ENCODE assay signal across 19 cellular contexts in genomic region chr16:66289051-66289680, GRCh38.
"Had no signal": no experiment of that assay in that cellular context is flagged by ENCODE, and none has a peak within 500 bp of the region (broad histone marks: within the 10 kb centered on the region; RNA-seq: fewer than 3 reads in every experiment).

No MANE protein-coding gene starts in this region.

- H3K4me1 Mint-ChIP-seq: activated CD4-positive, alpha-beta T cell treated with anti-CD3 and anti-CD28 coated beads, Interleukin-2, amount 10 ng/mL, durations not matched to agents 7 days and 5 days; naive thymus-derived CD4-positive, alpha-beta T cell; T-cell had no signal

- H3K36me3 ChIP-seq: esophagus muscularis mucosa, left ventricle myocardium inferior, neutrophil, right lobe of liver, tibial artery had no signal

- H3K36me3 Mint-ChIP-seq: activated naive CD8-positive, alpha-beta T cell; naive thymus-derived CD4-positive, alpha-beta T cell; T-cell had no signal

- H3K27me3 Mint-ChIP-seq: activated CD4-positive, alpha-beta T cell treated with anti-CD3 and anti-CD28 coated beads, Interleukin-2, amount 10 ng/mL, durations not matched to agents 7 days and 5 days; activated naive CD8-positive, alpha-beta T cell had no signal

- ATAC-seq: activated T-cell treated with anti-CD3 and anti-CD28 coated beads, Interleukin-2, amount 50 U/mL, for 4 hours; body of pancreas; mucosa of descending colon; naive thymus-derived CD4-positive, alpha-beta T cell; right lobe of liver; T-cell had no signal

- H3K4me1 ChIP-seq: body of pancreas, esophagus muscularis mucosa, left ventricle myocardium inferior, right lobe of liver, tibial artery had no signal

- H3K9me3 Mint-ChIP-seq: activated CD4-positive, alpha-beta T cell treated with anti-CD3 and anti-CD28 coated beads, Interleukin-2, amount 10 ng/mL, durations not matched to agents 7 days and 5 days; activated T-cell treated with anti-CD3 and anti-CD28 coated beads, Interleukin-2, amount 50 U/mL, for 4 hours; T-cell had no signal

- H3K27ac ChIP-seq: body of pancreas, esophagus muscularis mucosa, hepatocyte, left ventricle myocardium inferior, neutrophil, right lobe of liver, SK-N-MC, tibial artery had no signal

- H3K9me3 ChIP-seq: body of pancreas, esophagus muscularis mucosa, left ventricle myocardium inferior, mucosa of descending colon, neutrophil, right lobe of liver, tibial artery had no signal

- H3K27ac Mint-ChIP-seq: activated CD4-positive, alpha-beta T cell treated with anti-CD3 and anti-CD28 coated beads, Interleukin-2, amount 10 ng/mL, durations not matched to agents 7 days and 5 days; activated naive CD8-positive, alpha-beta T cell; naive thymus-derived CD4-positive, alpha-beta T cell; T-cell had no signal

- H3K4me3 ChIP-seq: body of pancreas, esophagus muscularis mucosa, hepatocyte, left ventricle myocardium inferior, mucosa of descending colon, right lobe of liver, SK-N-MC, tibial artery had no signal

- DNase-seq: activated CD4-positive, alpha-beta T cell treated with anti-CD3 and anti-CD28 coated beads, Interleukin-2, amount 10 ng/mL, durations not matched to agents 7 days and 5 days; activated gamma-delta T cell treated with Interleukin-2 at 50 U/mL for 16 hours; activated T-cell treated with anti-CD3 and anti-CD28 coated beads, Interleukin-2, amount 50 U/mL, for 4 hours; amniotic stem cell; body of pancreas; caudate nucleus; left ventricle myocardium inferior; mucosa of descending colon; stimulated activated CD4-positive, alpha-beta T cell treated with anti-CD3 and anti-CD28 coated beads, Interleukin-1b, Interleukin-23, amount 100 ng/mL, for 48 hours; T-helper 9 cell; tibial artery had no signal

- H3K27me3 ChIP-seq: body of pancreas, right lobe of liver, tibial artery had no signal

- H3K4me3 Mint-ChIP-seq: activated CD4-positive, alpha-beta T cell treated with anti-CD3 and anti-CD28 coated beads, Interleukin-2, amount 10 ng/mL, durations not matched to agents 7 days and 5 days; activated naive CD8-positive, alpha-beta T cell; activated T-cell treated with anti-CD3 and anti-CD28 coated beads, Interleukin-2, amount 50 U/mL, for 4 hours; naive thymus-derived CD4-positive, alpha-beta T cell; T-cell had no signal
